1 cellular context compared by ENCODE assay signal in genomic region chr6:22247916-22248482, GRCh38.
TF ChIP-seq lines count a peak whose summit lies in the region.

No MANE protein-coding gene starts in this region.

TF ChIP-seq in endothelial cell of umbilical vein, 7 proteins besides CTCF, POLR2A, EP300 and RAD21 (continued from another document):
- TF ChIP-seq MAX (IDR thresholded peaks at IDR 0.05; ENCODE audit: insufficient read depth, insufficient read length) = no peak
